2 cellular contexts compared by ENCODE assay signal in genomic region chr2:160194946-160195345, GRCh38.
TF ChIP-seq lines count a peak whose summit lies in the region.

No MANE protein-coding gene starts in this region.

TF ChIP-seq in IMR-90, 13 proteins besides CTCF, POLR2A, EP300 and RAD21:
- TF ChIP-seq NFE2L2 (IDR thresholded peaks at IDR 0.05; ENCODE audit: low read depth, low read length) (no peak), CEBPB (IDR thresholded peaks at IDR 0.05; ENCODE audit: low read depth, low read length) (no peak), MAZ (IDR thresholded peaks at IDR 0.05; ENCODE audit: borderline replicate concordance, low read depth, low read length) (no peak), MAFK (IDR thresholded peaks at IDR 0.05; ENCODE audit: low read depth, low read length) (no peak), BHLHE40 (IDR thresholded peaks at IDR 0.05; ENCODE audit: low read depth, low read length) (no peak), MXI1 (IDR thresholded peaks at IDR 0.05; ENCODE audit: borderline replicate concordance, low read depth, low read length) (no peak), SMC3 (IDR thresholded peaks at IDR 0.05; ENCODE audit: low read depth, low read length) (no peak), RCOR1 (IDR thresholded peaks at IDR 0.05; ENCODE audit: insufficient replicate concordance, low read length) (no peak), FOS (IDR thresholded peaks at IDR 0.05; ENCODE audit: low read depth, low read length) (no peak), USF2 (IDR thresholded peaks at IDR 0.05; ENCODE audit: low read depth, low read length) (no peak), CHD1 (IDR thresholded peaks at IDR 0.05; ENCODE audit: low read depth, low read length) (no peak), RFX5 (IDR thresholded peaks at IDR 0.05; ENCODE audit: low read depth, low read length) (no peak), ELK1 (IDR thresholded peaks at IDR 0.05; ENCODE audit: borderline replicate concordance, low read depth, low read length) (no peak)

TF ChIP-seq in GM12878, 131 proteins besides CTCF, POLR2A, EP300 and RAD21:
- TF ChIP-seq SREBF2 (IDR thresholded peaks at IDR 0.05; ENCODE audit: low read length) (no peak), RB1 (IDR thresholded peaks at IDR 0.05; ENCODE audit: borderline replicate concordance) (no peak), POLR2AphosphoS5 (IDR thresholded peaks at IDR 0.05; ENCODE audit: low read length) (no peak), TCF3 (IDR thresholded peaks at IDR 0.05; ENCODE audit: borderline replicate concordance, insufficient read depth, low read depth, low read length) (no peak), SUZ12 (IDR thresholded peaks at IDR 0.05; ENCODE audit: unreplicated experiment) (no peak), KLF5 (IDR thresholded peaks at IDR 0.05; ENCODE audit: partially characterized antibody) (no peak), PKNOX1 (IDR thresholded peaks at IDR 0.05) (no peak)
